16 cellular contexts compared by ENCODE assay signal in genomic region chr17:39073916-39074315, GRCh38.
"Had no signal": no experiment of that assay in that cellular context is flagged by ENCODE, and none has a peak within 500 bp of the region (broad histone marks: within the 10 kb centered on the region; RNA-seq: fewer than 3 reads in every experiment).

No MANE protein-coding gene starts in this region.

- H3K4me1 ChIP-seq: adrenal gland, left ventricle myocardium inferior, stomach, upper lobe of right lung had no signal

- H3K9me3 ChIP-seq: adrenal gland, left ventricle myocardium inferior, stomach, testis, upper lobe of right lung had no signal

- DNase-seq: activated CD4-positive, alpha-beta T cell treated with anti-CD3 and anti-CD28 coated beads, Interleukin-2, amount 10 ng/mL, durations not matched to agents 7 days and 5 days; activated CD8-positive, alpha-beta memory T cell treated with anti-CD3 and anti-CD28 coated beads for 24 hours; activated effector memory CD4-positive, alpha-beta T cell treated with anti-CD3 and anti-CD28 coated beads, Interleukin-2, amount 50 U/mL, for 16 hours; activated naive CD4-positive, alpha-beta T cell treated with anti-CD3 and anti-CD28 coated beads, Interleukin-2, amount 50 U/mL, for 16 hours; activated T-cell treated with anti-CD3 and anti-CD28 coated beads, Interleukin-2, amount 50 U/mL, for 72 hours; adrenal gland; effector memory CD4-positive, alpha-beta T cell; foreskin fibroblast; kidney glomerular epithelial cell; left ventricle myocardium inferior; stimulated activated CD4-positive, alpha-beta T cell treated with anti-CD3 and anti-CD28 coated beads, Interleukin-4, amount 100 ng/mL, for 24 hours; stomach; upper lobe of right lung had no signal

- H3K27me3 ChIP-seq: adrenal gland, cardiac muscle cell, neural progenitor cell, stomach, testis, upper lobe of right lung had no signal

- H3K27ac ChIP-seq: adrenal gland, cardiac muscle cell, left ventricle myocardium inferior, neural progenitor cell, stomach, testis, upper lobe of right lung had no signal

- H3K4me3 ChIP-seq: adrenal gland, cardiac muscle cell, left ventricle myocardium inferior, neural progenitor cell, stomach, testis, upper lobe of right lung had no signal

- H3K36me3 ChIP-seq: adrenal gland, cardiac muscle cell, neural progenitor cell, stomach, upper lobe of right lung had no signal
